ENCODE assay signal across 10 cellular contexts in the genomic region with DNA sequence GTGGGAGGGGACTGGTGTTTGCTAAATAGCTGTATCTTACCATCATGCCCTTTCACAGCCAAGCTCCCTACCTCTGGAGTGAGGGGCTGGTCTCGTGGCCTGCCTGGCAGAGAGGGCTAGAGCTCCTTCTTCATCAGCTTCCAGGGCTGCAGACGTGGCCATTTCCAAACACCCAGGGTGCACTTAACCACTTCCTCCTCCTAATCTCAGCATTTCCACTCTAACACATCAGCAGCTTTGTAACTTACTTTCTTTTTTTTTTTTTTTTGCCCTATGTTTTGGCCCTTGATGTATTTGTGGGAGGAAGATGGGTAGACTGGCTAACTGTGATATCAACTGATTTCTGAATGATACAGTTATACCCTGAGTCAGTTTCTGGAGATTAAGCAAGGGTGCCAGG. TPM values are rescaled to one million over a fixed set of nuclear protein-coding genes. Genes with fewer than 3 reads are reported as not detected.
A peak's percentile ranks its signal among the peaks of the same experiment; 100 is the strongest.
DNase-seq lines count a peak whose midpoint lies in the region; ATAC-seq, FAIRE-seq and TF ChIP-seq lines count a peak whose summit lies in the region.
"Had no signal": no experiment of that assay in that cellular context is flagged by ENCODE, and none has a peak within 500 bp of the region (broad histone marks: within the 10 kb centered on the region; RNA-seq: fewer than 3 reads in every experiment).

No MANE protein-coding gene starts in this region.

- DNase-seq in Calu3 (no peak), MV-4-11 (lab: John Stamatoyannopoulos, UW) (peak; percentile 19), K562 (ENCODE audit: extremely low read depth in 1 of 4, low spot score in 3 of 4) (no peak), natural killer cell (no peak), iPS-NIHi7 (ENCODE audit: extremely low spot score) (no peak), NK-92 (lab: John Stamatoyannopoulos, UW; ENCODE audit: unreplicated experiment) (no peak)
- DNase-seq: activated CD4-positive, alpha-beta memory T cell treated with anti-CD3 and anti-CD28 coated beads for 36 hours; NCI-H2081 treated with DMSO at 0.1 percent for 48 hours had no signal

- H3K9me1 ChIP-seq in K562 (ENCODE audit: control insufficient read depth, insufficient read depth, low read length) = peaks cover 7% of the 10 kb centered on the region

- H3K27me3 Mint-ChIP-seq in Calu3 (ENCODE audit: unreplicated experiment) (no peaks in the 10 kb centered on the region), natural killer cell (ENCODE audit: low read depth in 2 of 2) (no peaks in the 10 kb centered on the region)
- H3K27me3 Mint-ChIP-seq: activated CD4-positive, alpha-beta memory T cell treated with anti-CD3 and anti-CD28 coated beads for 36 hours; progenitor cell of endocrine pancreas had no signal

- ATAC-seq in K562 (no peak), natural killer cell (peak in 2 of 3 donors; percentile 44 to 61), GM18520 (IDR thresholded peaks at IDR 0.05; ENCODE audit: unreplicated experiment) (no peak)

- no peaks in the 10 kb centered on the region for H3K27me3 ChIP-seq in K562 (ENCODE audit: control insufficient read depth in 2 of 2, insufficient read depth in 2 of 2, low read length in 2 of 2)

- H3K36me3 Mint-ChIP-seq in Calu3 (ENCODE audit: insufficient read depth, unreplicated experiment) (no peaks in the 10 kb centered on the region), natural killer cell (no peaks in the 10 kb centered on the region)

- no peak overlapping the region for H3K9ac ChIP-seq in K562 (ENCODE audit: insufficient read depth in 1 of 2, low read depth in 2 of 2, low read length in 2 of 2)

- POLR2A ChIA-PET in K562 (lab: Yijun Ruan, JAX) = interaction anchor here (0.7 to 1.1 kb wide), 2 partner anchors 8 to 11 kb away, joined by 3 to 4 read pairs; no protein-coding TSS in a partner anchor

- TF ChIP-seq POLR2A in K562 (conservative IDR thresholded peaks at IDR 0.05) = no peak

- no peak overlapping the region for H3K4me3 ChIP-seq in K562

- peak overlapping the region; percentile 17 for H3K27ac Mint-ChIP-seq in Calu3 (ENCODE audit: unreplicated experiment)
- peak overlapping the region in 1 of 2 donors; percentile 11 for H3K27ac Mint-ChIP-seq in natural killer cell
- H3K27ac Mint-ChIP-seq: progenitor cell of endocrine pancreas had no signal

- no peak for TF ChIP-seq RAD21 in K562 (CRISPR knock-in tag; conservative IDR thresholded peaks at IDR 0.05 in 1 of 2, IDR thresholded peaks at IDR 0.05 in 1 of 2)

- no peak for TF ChIP-seq EP300 in K562 (IDR thresholded peaks at IDR 0.05; ENCODE audit: low read length)

- in situ Hi-C loops in K562 (cut with MboI) = no loop called here

- H4K20me1 ChIP-seq in K562 (replicated peaks; ENCODE audit: control insufficient read depth, insufficient read depth, low read length) = no peaks in the 10 kb centered on the region; the same call in 1 of the 2 replicates

- H3K4me3 Mint-ChIP-seq in Calu3 (ENCODE audit: low read depth, unreplicated experiment) (no peak overlapping the region), natural killer cell (no peak overlapping the region)
- H3K4me3 Mint-ChIP-seq: activated CD4-positive, alpha-beta memory T cell treated with anti-CD3 and anti-CD28 coated beads for 36 hours had no signal

- H3K4me2 ChIP-seq in K562 (ENCODE audit: insufficient read depth, low read length) = no peak overlapping the region

- H3K9me3 ChIP-seq in K562 (replicated peaks; ENCODE audit: control insufficient read depth, insufficient read depth, low read depth, low read length) = no peaks in the 10 kb centered on the region

- no peaks in the 10 kb centered on the region for H3K4me1 Mint-ChIP-seq in Calu3 (ENCODE audit: low read depth, unreplicated experiment)
- peaks cover 29 to 30% of the 10 kb centered on the region in 2 donors for H3K4me1 Mint-ChIP-seq in natural killer cell

- FAIRE-seq in K562 (lab: Jason Lieb, UNC) = no peak

- CTCF ChIA-PET in Calu3 (lab: Charles Lee) = interaction anchor here (0.6 to 0.7 kb wide), 3 partner anchors 23 to 751 kb away, joined by 3 to 4 read pairs (median 3); no protein-coding TSS in a partner anchor
- CTCF ChIA-PET in K562 (lab: Yijun Ruan, JAX; ENCODE audit: low intra/inter-chr PET ratio) = no interaction called here

- 56% methylated on average over 2 of the region's 2 CpGs for WGBS in K562 (ENCODE audit: insufficient coverage, low coverage, missing lambda C conversion rate)

- peaks cover 54% of the 10 kb centered on the region for H3K36me3 ChIP-seq in K562 (ENCODE audit: control insufficient read depth, insufficient read depth, low read length)

- TF ChIP-seq CTCF in Calu3 (IDR thresholded peaks at IDR 0.05; ENCODE audit: unreplicated experiment) (no peak), K562 (IDR thresholded peaks at IDR 0.05 in 2 of 3, conservative IDR thresholded peaks at IDR 0.05 in 1 of 3; ENCODE audit: insufficient read depth in 2 of 3, low read depth in 1 of 3, low read length in 3 of 3) (no peak), natural killer cell (IDR thresholded peaks at IDR 0.05) (no peak)

- H3K4me1 ChIP-seq in K562 (replicated peaks in 1 of 2; ENCODE audit: control insufficient read depth in 2 of 2, insufficient read depth in 2 of 2, low read length in 2 of 2) = peaks cover 10 to 24% of the 10 kb centered on the region in 2 experiments; a peak in 3 of 5 replicates

- no peak overlapping the region for H2AFZ ChIP-seq in K562 (ENCODE audit: low read depth, low read length)

- no peaks in the 10 kb centered on the region for H3K9me3 Mint-ChIP-seq in Calu3 (ENCODE audit: low read depth, unreplicated experiment)
- no peaks in the 10 kb centered on the region for H3K9me3 Mint-ChIP-seq in natural killer cell
- H3K9me3 Mint-ChIP-seq: activated CD4-positive, alpha-beta memory T cell treated with anti-CD3 and anti-CD28 coated beads for 36 hours had no signal

- H3K79me2 ChIP-seq in K562 (ENCODE audit: control insufficient read depth, insufficient read depth, low read length) = no peaks in the 10 kb centered on the region; the same call in 1 of the 3 replicates

- H3K27ac ChIP-seq in K562 (ENCODE audit: extremely low read depth, low read depth, low read length) = no peak overlapping the region

- intact Hi-C loops in Calu3 (cut with micrococcal nuclease; ENCODE audit: unreplicated experiment) = no loop called here
- intact Hi-C loops in K562 (cut with micrococcal nuclease) = no loop called here
- intact Hi-C loops in natural killer cell (cut with micrococcal nuclease) = no loop called here

- BruUV-seq in Calu3 (replicated peaks; lab: Mats Ljungman, UMichigan) (no TSS peak), K562 (replicated peaks; lab: Mats Ljungman, UMichigan) (no TSS peak)

TF ChIP-seq in K562, 482 proteins besides CTCF, POLR2A, EP300 and RAD21:
- TF ChIP-seq SPI1 (IDR thresholded peaks at IDR 0.05; ENCODE audit: borderline replicate concordance, low read depth, low read length) (peak; percentile 35; the same call in 1 of the 2 replicates), CBFA2T3 (IDR thresholded peaks at IDR 0.05) (no peak)
TF ChIP-seq in K562: peak in this region for 1.

RNA-seq across cellular contexts. Expression of a gene that starts 27.4 kb away (rescaled TPM):
- total RNA-seq in Calu3 (2022) (not detected in 2 replicates), K562 (2014; rRNA removed) (not detected in 2 replicates), K562 (2014; rRNA removed; fragmentation: Illumina TruSeq; extraction: Trizol) (not detected in 2 replicates), K562 (2015; rRNA removed; fragmentation: Illumina TruSeq; extraction: Trizol) (not detected in 2 replicates), K562 (2021) (0.07 TPM in 1 of 2 replicates, not detected in the other), natural killer cell (1 to 10 TPM in 2 of 3 donors, under 1 TPM in 1; 0.79 to 2.4 (median 1.8) TPM)
- not detected in 2 replicates for total RNA-seq in K562 (2011; cell fraction: chromatin; rRNA removed; ENCODE audit: low replicate concordance)
- not detected in 2 replicates for total RNA-seq in K562 (2011; cell fraction: nucleolus; rRNA removed)
- total RNA-seq in K562 (2011; cell fraction: nucleoplasm; rRNA removed) = not detected in 2 replicates
- polyA plus RNA-seq in K562 (2011; rRNA removed) (not detected in 2 replicates), K562 (2014; fragmentation: Illumina TruSeq; extraction: Trizol) (not detected in 2 replicates), K562 (2014; fragmentation: Nextera tagmentation; extraction: Ambion mirVana) (under 1 TPM in 1 of 2 experiments, not detected in 1; 0.04 TPM), K562 (2014; rRNA removed) (0.11 TPM in 1 of 2 replicates, not detected in the other)
- polyA plus RNA-seq in K562 (2011; cell fraction: cytosol; rRNA removed) = not detected in 2 replicates
- polyA plus RNA-seq in K562 (2011; cell fraction: nucleus; rRNA removed) = not detected in 2 replicates
- 0.07 and 0.21 TPM in 2 replicates for polyA plus RNA-seq in K562 (2012)
- not detected in 2 replicates for polyA minus RNA-seq in K562 (2011; rRNA and poly(A)+ RNA removed)
- not detected in 2 replicates for polyA minus RNA-seq in K562 (2011; cell fraction: cytosol; rRNA and poly(A)+ RNA removed)
- not detected in 2 replicates for polyA minus RNA-seq in K562 (2011; cell fraction: nucleus; rRNA and poly(A)+ RNA removed)

Comparison
In these comparisons a context has a peak if more than half of its experiments do, and no peak if none do; other contexts are left out.
1. ATAC-seq: peak in natural killer cell (2 of 3); none in K562 (single experiment) and GM18520 (single experiment).